In genomic region chr20:22465622-22466446, GRCh38 we compare ENCODE assay signal across 22 cellular contexts.
DNase-seq lines count a peak whose midpoint lies in the region; ATAC-seq and TF ChIP-seq lines count a peak whose summit lies in the region.
"Had no signal": no experiment of that assay in that cellular context is flagged by ENCODE, and none has a peak within 500 bp of the region (broad histone marks: within the 10 kb centered on the region; RNA-seq: fewer than 3 reads in every experiment).

No MANE protein-coding gene starts in this region.

- ATAC-seq in left lobe of liver (peak; percentile 74), HG02870 (IDR thresholded peaks at IDR 0.05; ENCODE audit: unreplicated experiment) (no peak), right cardiac atrium (no peak)
- ATAC-seq: CD8-positive, alpha-beta T cell; Right ventricle myocardium inferior; SK-N-SH treated with all-trans-retinoic acid at 6 μM for 48 hours had no signal

- no peak overlapping the region for H3K27ac ChIP-seq in right cardiac atrium (ENCODE audit: low read length)
- H3K27ac ChIP-seq: C4-2B, SJCRH30 had no signal

- no peak for TF ChIP-seq CTCF in progenitor cell of endocrine pancreas (IDR thresholded peaks at IDR 0.05; ENCODE audit: unreplicated experiment)

- no peaks in the 10 kb centered on the region for H3K9me3 Mint-ChIP-seq in progenitor cell of endocrine pancreas (ENCODE audit: low read depth)

- WGBS in right cardiac atrium = 63% methylated on average over 5 of the region's 5 CpGs

- no peaks in the 10 kb centered on the region for H3K9me3 ChIP-seq in right cardiac atrium (ENCODE audit: control insufficient read depth, low read length)
- H3K9me3 ChIP-seq: SJCRH30 had no signal

- peak overlapping the region; percentile 81 for H3K27ac Mint-ChIP-seq in progenitor cell of endocrine pancreas
- H3K27ac Mint-ChIP-seq: B cell; CD8-positive, alpha-beta T cell had no signal

- H3K27me3 ChIP-seq in right cardiac atrium (ENCODE audit: control insufficient read depth, insufficient read depth) = no peaks in the 10 kb centered on the region
- H3K27me3 ChIP-seq: SJCRH30 had no signal

- intact Hi-C loops in right cardiac atrium (cut with DNase I) = no loop called here

- H3K4me1 Mint-ChIP-seq in progenitor cell of endocrine pancreas (ENCODE audit: low read depth) = peaks cover 63% of the 10 kb centered on the region
- H3K4me1 Mint-ChIP-seq: B cell had no signal

- peak; percentile 83 for DNase-seq in NCI-H146 treated with DMSO at 0.1 percent for 48 hours (lab: John Stamatoyannopoulos, UW; ENCODE audit: unreplicated experiment)
- peak; percentile 59 for DNase-seq in NCI-H748 (lab: John Stamatoyannopoulos, UW; ENCODE audit: unreplicated experiment)
- peak; percentile 76 for DNase-seq in left lobe of liver (ENCODE audit: low spot score)
- DNase-seq in progenitor cell of endocrine pancreas (ENCODE audit: low spot score, unreplicated experiment) = no peak
- DNase-seq in right cardiac atrium = no peak
- DNase-seq in NCI-H510A (lab: John Stamatoyannopoulos, UW) = no peak
- DNase-seq in DMS79 treated with DMSO at 0.1 percent for 48 hours (lab: John Stamatoyannopoulos, UW) = no peak
- DNase-seq: CD8-positive, alpha-beta T cell; DMS 273 treated with DMSO at 0.1 percent for 48 hours; DMS79; GF-D8; NCI-H1105; NCI-H1436 treated with DMSO at 0.1 percent for 48 hours; NCI-H524; OCI-M1; SJCRH30; T-helper 2 cell had no signal

- H3K4me1 ChIP-seq in right cardiac atrium (ENCODE audit: control insufficient read depth, insufficient read depth, low read length) = no peaks in the 10 kb centered on the region
- H3K4me1 ChIP-seq: SJCRH30 had no signal

- no peak overlapping the region for H3K4me3 ChIP-seq in right cardiac atrium (ENCODE audit: low read length)
- H3K4me3 ChIP-seq: SJCRH30 had no signal

- H3K36me3 Mint-ChIP-seq in progenitor cell of endocrine pancreas (ENCODE audit: insufficient read depth) = no peaks in the 10 kb centered on the region
- H3K36me3 Mint-ChIP-seq: CD8-positive, alpha-beta T cell had no signal

- no peaks in the 10 kb centered on the region for H3K27me3 Mint-ChIP-seq in progenitor cell of endocrine pancreas

- no peak overlapping the region for H3K4me3 Mint-ChIP-seq in progenitor cell of endocrine pancreas (ENCODE audit: low read depth)
- H3K4me3 Mint-ChIP-seq: B cell; CD8-positive, alpha-beta T cell had no signal

Comparison
In these comparisons a context has a peak if more than half of its experiments do, and no peak if none do; other contexts are left out.
1. DNase-seq: peak in NCI-H146 treated with DMSO at 0.1 percent for 48 hours (single experiment), NCI-H748 (single experiment) and left lobe of liver (single experiment); none in progenitor cell of endocrine pancreas (single experiment), right cardiac atrium (0 of 3), NCI-H510A (single experiment) and DMS79 treated with DMSO at 0.1 percent for 48 hours (single experiment).